ENCODE assay signal across 8 cellular contexts in the genomic region with DNA sequence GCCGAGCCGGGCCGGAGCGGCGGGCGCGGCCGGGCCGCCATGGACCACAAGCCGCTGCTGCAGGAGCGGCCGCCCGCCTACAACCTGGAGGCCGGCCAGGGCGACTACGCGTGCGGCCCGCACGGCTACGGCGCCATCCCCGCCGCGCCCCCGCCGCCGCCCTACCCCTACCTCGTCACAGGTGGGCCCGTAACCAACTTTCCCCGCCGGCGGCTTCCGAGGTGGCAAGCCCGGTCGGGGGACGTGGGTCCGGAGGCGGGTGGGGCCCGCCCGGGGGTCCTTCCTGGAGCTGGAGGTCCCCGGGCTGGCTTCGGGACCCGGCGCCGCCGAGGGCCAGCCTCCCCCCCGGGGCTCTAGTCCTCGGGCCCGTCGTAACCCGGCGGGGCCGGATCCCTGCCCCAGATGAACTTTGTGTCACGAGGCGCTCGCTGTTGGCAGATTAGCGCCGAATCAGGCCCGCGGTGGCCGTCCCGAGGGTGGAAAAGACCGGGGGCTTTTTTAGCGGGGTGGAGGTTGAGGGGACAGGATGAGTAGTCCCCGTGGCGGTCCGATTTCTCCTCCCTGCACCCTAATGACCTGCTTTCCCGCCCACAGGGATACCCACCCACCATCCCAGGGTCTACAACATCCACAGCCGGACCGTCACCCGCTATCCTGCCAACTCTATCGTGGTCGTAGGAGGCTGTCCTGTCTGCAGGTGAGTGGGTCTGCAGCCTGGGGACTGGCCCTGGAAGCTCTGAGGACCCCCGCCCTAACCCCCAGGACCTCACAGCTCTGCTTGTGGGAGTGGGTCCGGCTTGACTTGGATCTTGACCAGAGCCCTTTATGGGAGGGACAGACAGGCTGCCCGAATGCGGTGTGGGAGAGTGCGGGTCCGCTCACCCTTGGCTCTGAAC. TPM values are rescaled to one million over a fixed set of nuclear protein-coding genes. Genes with fewer than 3 reads are reported as not detected.
DNase-seq lines count a peak whose midpoint lies in the region; ATAC-seq and TF ChIP-seq lines count a peak whose summit lies in the region.

No MANE protein-coding gene starts in this region.

- no peaks in the 10 kb centered on the region for H3K27me3 ChIP-seq in PC-9 (ENCODE audit: insufficient read depth, low read depth)

- peak overlapping the region; percentile 98 for H3K4me2 ChIP-seq in PC-9

- DNase-seq in NCI-H1417 (lab: John Stamatoyannopoulos, UW), result peak in 2 of 3 experiments; percentile 60 to 70
- DNase-seq in NCI-H1417 treated with DMSO at 0.1 percent for 48 hours (lab: John Stamatoyannopoulos, UW), result no peak
- DNase-seq in PC-9, result no peak
- DNase-seq in cardiac fibroblast (ENCODE audit: low read depth in 2 of 2), result no peak
- peak; percentile 51 for DNase-seq in medulla oblongata (ENCODE audit: extremely low spot score)
- peak in 26 of 49 donors; percentile 30 to 94 (median 50) for DNase-seq in substantia nigra (lab: John Stamatoyannopoulos, UW)
- no peak for DNase-seq in NCI-H187 (lab: John Stamatoyannopoulos, UW)

- no peaks in the 10 kb centered on the region for H3K9me2 ChIP-seq in PC-9 (ENCODE audit: insufficient read depth)

- H3K36me3 ChIP-seq in PC-9 (ENCODE audit: low read depth), result 0 out of 2 replicates have a peak, but pooled peaks cover 3% of the 10 kb centered on the region

- H3K9me3 ChIP-seq in PC-9 (ENCODE audit: insufficient read depth, low read depth), result no peaks in the 10 kb centered on the region

- H3K4me3 ChIP-seq in PC-9 (peak overlapping the region; percentile 87), cardiac fibroblast (replicated peaks in 1 of 2; ENCODE audit: low read depth in 2 of 2, low read length in 2 of 2) (peak overlapping the region; percentile 83 to 92)

- H3K4me1 ChIP-seq in PC-9 (replicated peaks; ENCODE audit: insufficient read depth), result peaks cover 47% of the 10 kb centered on the region

- no TSS peak for BruUV-seq in PC-9 (replicated peaks; lab: Mats Ljungman, UMichigan)

- CTCF ChIA-PET in PC-9 (lab: Charles Lee), result no interaction called here

- TF ChIP-seq CTCF in PC-9 (conservative IDR thresholded peaks at IDR 0.05) (no peak), cardiac fibroblast (IDR thresholded peaks at IDR 0.05; ENCODE audit: low read depth, low read length) (no peak)

- intact Hi-C loops in PC-9 (cut with micrococcal nuclease; ENCODE audit: unreplicated experiment), result loop anchor here (5.0 to 10.0 kb wide), 3 partner anchors 70 to 585 kb away; no protein-coding TSS in a partner anchor

- no peaks in the 10 kb centered on the region; the same call in 1 of the 2 replicates for H4K20me1 ChIP-seq in PC-9 (ENCODE audit: insufficient read depth)

- peaks cover 53% of the 10 kb centered on the region for H3K79me2 ChIP-seq in PC-9 (ENCODE audit: low read depth)

- H3F3A ChIP-seq in PC-9 (ENCODE audit: insufficient read depth, low read depth), result peaks cover 46% of the 10 kb centered on the region; the same call in 1 of the 2 replicates

- no peak overlapping the region; the same call in 1 of the 2 replicates for H2AFZ ChIP-seq in PC-9

- H3K27ac ChIP-seq in PC-9, result peak overlapping the region; percentile 97
- peak overlapping the region; percentile 84 for H3K27ac ChIP-seq in substantia nigra (ENCODE audit: low read depth, low read length, poor library complexity, severe bottlenecking)

- POLR2A ChIA-PET in PC-9 (lab: Charles Lee; ENCODE audit: unreplicated experiment), result interaction anchor here (0.6 kb wide), 1 partner anchor 172 kb away, joined by 3 read pairs; no protein-coding TSS in a partner anchor

- peak; percentile 31 for ATAC-seq in HG02588 (IDR thresholded peaks at IDR 0.05; ENCODE audit: unreplicated experiment)

RNA-seq across cellular contexts. Expression of gene BRI3, which starts 0.5 kb away (rescaled TPM):
- total RNA-seq in PC-9 (2021), result 239 and 255 TPM in 2 replicates

RNA-seq across cellular contexts. Expression of gene TECPR1, which starts 30.0 kb away (rescaled TPM):
- total RNA-seq in PC-9 (2021), result 22.7 and 27.4 TPM in 2 replicates

Comparison
In these comparisons a context has a peak if more than half of its experiments do, and no peak if none do; other contexts are left out.
1. DNase-seq: peak in NCI-H1417 (2 of 3), medulla oblongata (single experiment) and substantia nigra (26 of 49); none in NCI-H1417 treated with DMSO at 0.1 percent for 48 hours (single experiment), PC-9 (0 of 2), cardiac fibroblast (0 of 2) and NCI-H187 (0 of 2).